ENCODE assay signal across 3 cellular contexts in the genomic region with DNA sequence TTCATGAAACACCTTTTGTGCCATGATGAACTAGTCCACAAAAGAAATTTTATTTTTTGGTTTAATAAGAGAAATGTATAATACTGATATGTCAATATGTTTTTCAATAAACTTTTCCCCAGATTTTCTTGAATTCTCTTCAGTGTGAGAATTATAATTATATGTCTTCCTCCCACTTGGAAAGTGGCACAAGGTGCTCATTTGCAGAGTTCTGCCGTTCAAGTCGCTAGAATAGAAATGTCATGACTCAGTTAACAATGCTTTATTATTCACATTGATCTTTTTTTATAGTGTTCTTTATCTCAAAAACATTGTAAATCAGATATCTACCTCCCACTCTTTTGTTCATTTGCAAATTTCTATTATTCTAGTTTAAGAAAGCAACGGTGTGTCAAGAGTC.
"Had no signal": no experiment of that assay in that cellular context is flagged by ENCODE, and none has a peak within 500 bp of the region (broad histone marks: within the 10 kb centered on the region; RNA-seq: fewer than 3 reads in every experiment).

No MANE protein-coding gene starts in this region.

- DNase-seq: GDM1, GF-D8 had no signal

- ATAC-seq: GM12878 had no signal
